In genomic region chr19:14434543-14435319, GRCh38 we compare ENCODE assay signal across 8 cellular contexts. TPM values are rescaled to one million over a fixed set of nuclear protein-coding genes. Genes with fewer than 3 reads are reported as not detected.
DNase-seq lines count a peak whose midpoint lies in the region; ATAC-seq and TF ChIP-seq lines count a peak whose summit lies in the region.

No MANE protein-coding gene starts in this region.

- WGBS in trophoblast cell (ENCODE audit: extremely low coverage, insufficient coverage, insufficient read length) = no CpG with 5 or more reads among the region's 23 CpGs

- H3K4me1 ChIP-seq in Karpas-422 (ENCODE audit: low read length) = peaks cover 29% of the 10 kb centered on the region
- H3K4me1 ChIP-seq in foreskin keratinocyte = no peaks in the 10 kb centered on the region
- peaks cover 8 to 16% of the 10 kb centered on the region in 2 experiments for H3K4me1 ChIP-seq in trophoblast cell (ENCODE audit: control insufficient read depth in 1 of 2, insufficient read depth in 2 of 2, low read length in 2 of 2)

- H3K27ac ChIP-seq in C4-2B (peak overlapping the region; percentile 88; the same call in 1 of the 2 replicates), Karpas-422 (ENCODE audit: low read length) (no peak overlapping the region), foreskin keratinocyte (no peak overlapping the region), trophoblast cell (ENCODE audit: low read depth, low read length) (no peak overlapping the region)

- peak overlapping the region; percentile 23 for H4K8ac ChIP-seq in trophoblast cell (ENCODE audit: low read depth, low read length)

- H3K4me3 ChIP-seq in Karpas-422 (ENCODE audit: low read length) (peak overlapping the region; percentile 88; the same call in 1 of the 2 replicates), trophoblast cell (ENCODE audit: low read depth, low read length) (no peak overlapping the region)

- H3K9me2 ChIP-seq in Karpas-422 (replicated peaks; ENCODE audit: insufficient read depth, low read length) = no peaks in the 10 kb centered on the region

- no peak overlapping the region for H2BK5ac ChIP-seq in trophoblast cell (ENCODE audit: low read depth, low read length, poor library complexity)

- peaks cover 50% of the 10 kb centered on the region for H3K79me2 ChIP-seq in Karpas-422 (ENCODE audit: low read length)
- H3K79me2 ChIP-seq in trophoblast cell (ENCODE audit: control insufficient read depth, insufficient read depth, low read length, poor library complexity) = peaks cover 2% of the 10 kb centered on the region

- peak overlapping the region; percentile 27 for H2AK5ac ChIP-seq in trophoblast cell (ENCODE audit: low read length)

- no peak overlapping the region for H3K14ac ChIP-seq in trophoblast cell (ENCODE audit: low read length)

- no peak for DNase-seq in Karpas-422
- DNase-seq in activated T-cell treated with anti-CD3 and anti-CD28 coated beads, Interleukin-2, amount 50 U/mL, for 48 hours = peak; percentile 45 to 62
- DNase-seq in foreskin keratinocyte = peak in 1 of 2 donors; percentile 32
- peak; percentile 94 to 95 for DNase-seq in trophoblast cell
- DNase-seq in OCI-M2 (lab: John Stamatoyannopoulos, UW; ENCODE audit: unreplicated experiment) = no peak

- no peak overlapping the region for H2BK120ac ChIP-seq in trophoblast cell (ENCODE audit: insufficient read depth, low read length, poor library complexity)

- H2BK12ac ChIP-seq in trophoblast cell (ENCODE audit: low read length) = no peak overlapping the region

- peaks cover 7% of the 10 kb centered on the region for H3K79me1 ChIP-seq in trophoblast cell (ENCODE audit: low read length)

- H4K12ac ChIP-seq in trophoblast cell (ENCODE audit: low read depth, low read length) = no peak overlapping the region

- ATAC-seq in foreskin keratinocyte (peak; percentile 58), GM19035 (IDR thresholded peaks at IDR 0.05; ENCODE audit: unreplicated experiment) (no peak), GM21515 (IDR thresholded peaks at IDR 0.05; ENCODE audit: unreplicated experiment) (no peak)

- H3K27me3 ChIP-seq in Karpas-422 (ENCODE audit: low read length) = no peaks in the 10 kb centered on the region
- peaks cover 40% of the 10 kb centered on the region for H3K27me3 ChIP-seq in foreskin keratinocyte
- no peaks in the 10 kb centered on the region for H3K27me3 ChIP-seq in trophoblast cell (ENCODE audit: insufficient read depth, low read length)

- H3K9ac ChIP-seq in Karpas-422 (ENCODE audit: low read length) = peak overlapping the region; percentile 85
- no peak overlapping the region for H3K9ac ChIP-seq in trophoblast cell (ENCODE audit: low read length)

- no peak overlapping the region for H3K18ac ChIP-seq in trophoblast cell (ENCODE audit: low read length)

- H3K4me2 ChIP-seq in Karpas-422 (ENCODE audit: low read depth, low read length, poor library complexity, severe bottlenecking) = peak overlapping the region; percentile 83
- no peak overlapping the region for H3K4me2 ChIP-seq in trophoblast cell (ENCODE audit: low read length)

- H3K23ac ChIP-seq in trophoblast cell (ENCODE audit: low read length) = no peak overlapping the region

- H4K91ac ChIP-seq in trophoblast cell (ENCODE audit: low read depth, low read length) = no peak overlapping the region

- TF ChIP-seq CTCF in C4-2B (conservative IDR thresholded peaks at IDR 0.05) (no peak), foreskin keratinocyte (conservative IDR thresholded peaks at IDR 0.05) (no peak)

- H3K36me3 ChIP-seq in Karpas-422 (ENCODE audit: insufficient read depth, low read length) (no peaks in the 10 kb centered on the region), trophoblast cell (ENCODE audit: control insufficient read depth in 1 of 2, insufficient read depth in 2 of 2, low read length in 2 of 2) (peaks cover 0 to 2% of the 10 kb centered on the region in 2 experiments)

- H2AFZ ChIP-seq in Karpas-422 (ENCODE audit: low read length) (no peak overlapping the region), trophoblast cell (ENCODE audit: insufficient read depth, low read length, poor library complexity) (no peak overlapping the region)

- H3K9me3 ChIP-seq in Karpas-422 (ENCODE audit: low read length) (no peaks in the 10 kb centered on the region), trophoblast cell (ENCODE audit: insufficient read depth, low read depth, low read length) (no peaks in the 10 kb centered on the region)

- H4K20me1 ChIP-seq in Karpas-422 (ENCODE audit: insufficient read depth, low read depth, low read length) = no peaks in the 10 kb centered on the region

- H3K4ac ChIP-seq in trophoblast cell (ENCODE audit: low read depth, low read length) = no peak overlapping the region

RNA-seq across cellular contexts. Expression of gene PKN1, which starts 1.6 kb away (rescaled TPM):
- 66.3 and 186 TPM in 2 replicates for total RNA-seq in Karpas-422 (2014; rRNA removed; shearing (Covaris generic); ENCODE audit: low replicate concordance)
- 3.8 and 5.7 TPM in 2 replicates for total RNA-seq in foreskin keratinocyte
- 3.4 and 4.6 TPM in 2 replicates for polyA plus RNA-seq in foreskin keratinocyte
- 20.5 and 22.9 TPM in 2 replicates for polyA plus RNA-seq in trophoblast cell (2013)

RNA-seq across cellular contexts. Expression of gene DDX39A, which starts 15.6 kb away (rescaled TPM):
- 92.4 and 151 TPM in 2 replicates for total RNA-seq in Karpas-422 (2014; rRNA removed; shearing (Covaris generic); ENCODE audit: low replicate concordance)
- total RNA-seq in foreskin keratinocyte = 104 and 132 TPM in 2 replicates
- polyA plus RNA-seq in foreskin keratinocyte = 123 and 146 TPM in 2 replicates
- polyA plus RNA-seq in trophoblast cell (2013) = 80.7 and 85.8 TPM in 2 replicates

RNA-seq across cellular contexts. Expression of gene PTGER1, which starts 40.4 kb away (rescaled TPM):
- total RNA-seq in Karpas-422 (2014; rRNA removed; shearing (Covaris generic); ENCODE audit: low replicate concordance) = not detected in 2 replicates
- total RNA-seq in foreskin keratinocyte = not detected in 2 replicates
- 0.04 TPM in 1 of 2 replicates, not detected in the other for polyA plus RNA-seq in foreskin keratinocyte
- 0.05 TPM in 1 of 2 replicates, not detected in the other for polyA plus RNA-seq in trophoblast cell (2013)

RNA-seq across cellular contexts. Expression of gene ADGRE5, which starts 53.5 kb away (rescaled TPM):
- total RNA-seq in Karpas-422 (2014; rRNA removed; shearing (Covaris generic); ENCODE audit: low replicate concordance) = not detected in 2 replicates
- total RNA-seq in foreskin keratinocyte = 13.7 and 16.8 TPM in 2 replicates
- polyA plus RNA-seq in foreskin keratinocyte = 14.5 and 19.6 TPM in 2 replicates
- 6.7 and 7.6 TPM in 2 replicates for polyA plus RNA-seq in trophoblast cell (2013)

Comparison
In these comparisons a context has a peak if more than half of its experiments do, and no peak if none do; other contexts are left out.
1. DNase-seq: peak in activated T-cell treated with anti-CD3 and anti-CD28 coated beads, Interleukin-2, amount 50 U/mL, for 48 hours (2 of 2) and trophoblast cell (2 of 2); none in Karpas-422 (single experiment) and OCI-M2 (single experiment).
2. RNA of gene PKN1, which starts 1.6 kb away (total RNA-seq): 66.3 to 186 TPM in Karpas-422; 3.8 to 5.7 TPM in foreskin keratinocyte; every median in the first group is over 10 times any median in the second.